6 cellular contexts compared by ENCODE assay signal in the genomic region with DNA sequence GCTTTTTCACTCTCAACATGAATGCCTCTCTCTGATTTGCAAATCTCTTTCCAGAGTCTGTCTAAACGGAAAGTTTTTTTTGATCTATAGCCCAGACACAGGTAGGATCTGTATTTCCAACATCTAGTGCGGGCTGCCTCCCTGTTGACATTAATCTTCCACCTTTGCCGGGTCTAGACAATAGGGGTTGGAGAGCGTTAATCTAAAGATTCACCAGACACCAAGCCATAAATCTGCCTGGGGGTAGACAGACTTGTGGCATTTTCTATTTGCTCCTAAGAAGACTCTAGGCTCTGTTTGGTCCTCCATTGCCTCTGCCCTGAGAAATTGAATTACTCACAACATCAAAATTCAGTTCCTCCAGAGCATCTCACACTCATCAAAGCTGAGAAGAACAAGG.
"Had no signal": no experiment of that assay in that cellular context is flagged by ENCODE, and none has a peak within 500 bp of the region (broad histone marks: within the 10 kb centered on the region; RNA-seq: fewer than 3 reads in every experiment).

No MANE protein-coding gene starts in this region.

- H3K9me3 ChIP-seq: HAP-1 had no signal

- H3K4me3 ChIP-seq: GM23248, HAP-1 had no signal

- H3K9ac ChIP-seq: GM23248 had no signal

- H3K4me1 ChIP-seq: HAP-1 had no signal

- H3K36me3 ChIP-seq: HAP-1 had no signal

- H2AFZ ChIP-seq: GM23248 had no signal

- H3K27ac ChIP-seq: GM23248, HL-60 had no signal

- DNase-seq: GM23248, GOT3, H7, HFFc6 had no signal
